In genomic region chr3:137946341-137946973, GRCh38 we compare ENCODE assay signal across 1 cellular context.
TF ChIP-seq lines count a peak whose summit lies in the region.

No MANE protein-coding gene starts in this region.

TF ChIP-seq in GM12878, 131 proteins besides CTCF, POLR2A, EP300 and RAD21 (continued from another document):
- TF ChIP-seq, protein P1, sequence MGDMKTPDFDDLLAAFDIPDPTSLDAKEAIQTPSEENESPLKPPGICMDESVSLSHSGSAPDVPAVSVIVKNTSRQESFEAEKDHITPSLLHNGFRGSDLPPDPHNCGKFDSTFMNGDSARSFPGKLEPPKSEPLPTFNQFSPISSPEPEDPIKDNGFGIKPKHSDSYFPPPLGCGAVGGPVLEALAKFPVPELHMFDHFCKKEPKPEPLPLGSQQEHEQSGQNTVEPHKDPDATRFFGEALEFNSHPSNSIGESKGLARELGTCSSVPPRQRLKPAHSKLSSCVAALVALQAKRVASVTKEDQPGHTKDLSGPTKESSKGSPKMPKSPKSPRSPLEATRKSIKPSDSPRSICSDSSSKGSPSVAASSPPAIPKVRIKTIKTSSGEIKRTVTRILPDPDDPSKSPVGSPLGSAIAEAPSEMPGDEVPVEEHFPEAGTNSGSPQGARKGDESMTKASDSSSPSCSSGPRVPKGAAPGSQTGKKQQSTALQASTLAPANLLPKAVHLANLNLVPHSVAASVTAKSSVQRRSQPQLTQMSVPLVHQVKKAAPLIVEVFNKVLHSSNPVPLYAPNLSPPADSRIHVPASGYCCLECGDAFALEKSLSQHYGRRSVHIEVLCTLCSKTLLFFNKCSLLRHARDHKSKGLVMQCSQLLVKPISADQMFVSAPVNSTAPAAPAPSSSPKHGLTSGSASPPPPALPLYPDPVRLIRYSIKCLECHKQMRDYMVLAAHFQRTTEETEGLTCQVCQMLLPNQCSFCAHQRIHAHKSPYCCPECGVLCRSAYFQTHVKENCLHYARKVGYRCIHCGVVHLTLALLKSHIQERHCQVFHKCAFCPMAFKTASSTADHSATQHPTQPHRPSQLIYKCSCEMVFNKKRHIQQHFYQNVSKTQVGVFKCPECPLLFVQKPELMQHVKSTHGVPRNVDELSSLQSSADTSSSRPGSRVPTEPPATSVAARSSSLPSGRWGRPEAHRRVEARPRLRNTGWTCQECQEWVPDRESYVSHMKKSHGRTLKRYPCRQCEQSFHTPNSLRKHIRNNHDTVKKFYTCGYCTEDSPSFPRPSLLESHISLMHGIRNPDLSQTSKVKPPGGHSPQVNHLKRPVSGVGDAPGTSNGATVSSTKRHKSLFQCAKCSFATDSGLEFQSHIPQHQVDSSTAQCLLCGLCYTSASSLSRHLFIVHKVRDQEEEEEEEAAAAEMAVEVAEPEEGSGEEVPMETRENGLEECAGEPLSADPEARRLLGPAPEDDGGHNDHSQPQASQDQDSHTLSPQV (IDR thresholded peaks at IDR 0.05): no peak
- TF ChIP-seq SUPT20H (IDR thresholded peaks at IDR 0.05; ENCODE audit: borderline replicate concordance, control insufficient read depth, low read depth, low read length) (no peak), TCF12 (IDR thresholded peaks at IDR 0.05; ENCODE audit: low read depth, low read length) (no peak), ZNF207 (IDR thresholded peaks at IDR 0.05; ENCODE audit: borderline replicate concordance) (no peak), YY1 (IDR thresholded peaks at IDR 0.05; ENCODE audit: low read depth, low read length) (peak; percentile 67), E4F1 (IDR thresholded peaks at IDR 0.05; ENCODE audit: borderline replicate concordance, partially characterized antibody) (no peak), PRDM15 (CRISPR knock-in tag; IDR thresholded peaks at IDR 0.05) (no peak), MXI1 (IDR thresholded peaks at IDR 0.05; ENCODE audit: low read depth, low read length) (no peak), MEF2B (IDR thresholded peaks at IDR 0.05; ENCODE audit: partially characterized antibody, poor library complexity, severe bottlenecking) (no peak), EGR1 (IDR thresholded peaks at IDR 0.05; ENCODE audit: borderline replicate concordance in 1 of 2, low read depth in 2 of 2, low read length in 2 of 2) (peak in 1 of 2 experiments; percentile 94; a peak in 2 of 3 replicates), SMC3 (IDR thresholded peaks at IDR 0.05; ENCODE audit: borderline replicate concordance, low read length) (peak; percentile 68)
- TF ChIP-seq, protein P2, sequence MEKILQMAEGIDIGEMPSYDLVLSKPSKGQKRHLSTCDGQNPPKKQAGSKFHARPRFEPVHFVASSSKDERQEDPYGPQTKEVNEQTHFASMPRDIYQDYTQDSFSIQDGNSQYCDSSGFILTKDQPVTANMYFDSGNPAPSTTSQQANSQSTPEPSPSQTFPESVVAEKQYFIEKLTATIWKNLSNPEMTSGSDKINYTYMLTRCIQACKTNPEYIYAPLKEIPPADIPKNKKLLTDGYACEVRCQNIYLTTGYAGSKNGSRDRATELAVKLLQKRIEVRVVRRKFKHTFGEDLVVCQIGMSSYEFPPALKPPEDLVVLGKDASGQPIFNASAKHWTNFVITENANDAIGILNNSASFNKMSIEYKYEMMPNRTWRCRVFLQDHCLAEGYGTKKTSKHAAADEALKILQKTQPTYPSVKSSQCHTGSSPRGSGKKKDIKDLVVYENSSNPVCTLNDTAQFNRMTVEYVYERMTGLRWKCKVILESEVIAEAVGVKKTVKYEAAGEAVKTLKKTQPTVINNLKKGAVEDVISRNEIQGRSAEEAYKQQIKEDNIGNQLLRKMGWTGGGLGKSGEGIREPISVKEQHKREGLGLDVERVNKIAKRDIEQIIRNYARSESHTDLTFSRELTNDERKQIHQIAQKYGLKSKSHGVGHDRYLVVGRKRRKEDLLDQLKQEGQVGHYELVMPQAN (conservative IDR thresholded peaks at IDR 0.05): no peak
